In genomic region chr9:113598883-113599282, GRCh38 we compare ENCODE assay signal across 19 cellular contexts.
DNase-seq lines count a peak whose midpoint lies in the region; ATAC-seq and TF ChIP-seq lines count a peak whose summit lies in the region.
"Had no signal": no experiment of that assay in that cellular context is flagged by ENCODE, and none has a peak within 500 bp of the region (broad histone marks: within the 10 kb centered on the region; RNA-seq: fewer than 3 reads in every experiment).

No MANE protein-coding gene starts in this region.

- H3K4me2 ChIP-seq in trophoblast cell (ENCODE audit: low read length): no peak overlapping the region

- no peak overlapping the region for H3K4me3 ChIP-seq in HUES6 (ENCODE audit: low read depth, low read length)
- H3K4me3 ChIP-seq in trophoblast cell (ENCODE audit: low read depth, low read length): no peak overlapping the region
- H3K4me3 ChIP-seq: GM12878, ovary had no signal

- H3K27me3 ChIP-seq in HUES6 (ENCODE audit: control insufficient read depth, insufficient read depth, low read length) (no peaks in the 10 kb centered on the region), trophoblast cell (ENCODE audit: insufficient read depth, low read length) (no peaks in the 10 kb centered on the region)
- no peaks in the 10 kb centered on the region for H3K27me3 ChIP-seq in CD4-positive, alpha-beta T cell (ENCODE audit: control insufficient read depth, insufficient read depth, low read length)
- H3K27me3 ChIP-seq: ovary had no signal

- no peak overlapping the region for H2BK12ac ChIP-seq in trophoblast cell (ENCODE audit: low read length)

- no peak overlapping the region for H3K4ac ChIP-seq in trophoblast cell (ENCODE audit: low read depth, low read length)

- H3K9ac ChIP-seq in HUES6 (ENCODE audit: low read length) (no peak overlapping the region), trophoblast cell (ENCODE audit: low read length) (no peak overlapping the region)

- no peak overlapping the region for H2AFZ ChIP-seq in trophoblast cell (ENCODE audit: insufficient read depth, low read length, poor library complexity)

- H3K36me3 Mint-ChIP-seq in endothelial cell (ENCODE audit: low read depth, unreplicated experiment): peaks cover 13% of the 10 kb centered on the region
- peaks cover 25% of the 10 kb centered on the region for H3K36me3 Mint-ChIP-seq in CD4-positive, alpha-beta T cell (ENCODE audit: low read depth)

- H3K4me1 ChIP-seq in HUES6 (ENCODE audit: control insufficient read depth, insufficient read depth, low read length): peaks cover 43% of the 10 kb centered on the region
- H3K4me1 ChIP-seq in trophoblast cell (ENCODE audit: control insufficient read depth in 1 of 2, insufficient read depth in 2 of 2, low read length in 2 of 2): peaks cover 57 to 62% of the 10 kb centered on the region in 2 experiments

- peaks cover 32% of the 10 kb centered on the region for H3K79me1 ChIP-seq in trophoblast cell (ENCODE audit: low read length)

- no peak overlapping the region for H2AK5ac ChIP-seq in trophoblast cell (ENCODE audit: low read length)

- H3K18ac ChIP-seq in trophoblast cell (ENCODE audit: low read length): no peak overlapping the region

- H3K36me3 ChIP-seq in HUES6 (ENCODE audit: control insufficient read depth, insufficient read depth, low read length) (peaks cover 33% of the 10 kb centered on the region), trophoblast cell (ENCODE audit: control insufficient read depth in 1 of 2, insufficient read depth in 2 of 2, low read length in 2 of 2) (peaks cover 29 to 38% of the 10 kb centered on the region in 2 experiments)
- H3K36me3 ChIP-seq: ovary had no signal

- ATAC-seq in CD4-positive, alpha-beta T cell (ENCODE audit: poor library complexity): no peak
- ATAC-seq: activated CD4-positive, CD25-positive, alpha-beta regulatory T cell treated with anti-CD3 and anti-CD28 coated beads, Interleukin-2, amount 50 U/mL, for 24 hours; GM12878; PC-3; sciatic nerve had no signal

- no peak overlapping the region for H2BK120ac ChIP-seq in trophoblast cell (ENCODE audit: insufficient read depth, low read length, poor library complexity)

- intact Hi-C loops in CD4-positive, alpha-beta T cell (cut with DNase I, micrococcal nuclease): no loop called here

- peak overlapping the region; percentile 7; the same call in 1 of the 2 replicates for H3K27ac ChIP-seq in HUES6 (ENCODE audit: low read depth, low read length)
- peak overlapping the region; percentile 22 for H3K27ac ChIP-seq in trophoblast cell (ENCODE audit: low read depth, low read length)
- H3K27ac ChIP-seq in CD4-positive, alpha-beta T cell (ENCODE audit: low read depth, low read length): no peak overlapping the region
- H3K27ac ChIP-seq: ovary had no signal

- DNase-seq in EH (ENCODE audit: low read depth) (peak; percentile 38), endothelial cell (ENCODE audit: low spot score) (no peak), trophoblast cell (no peak), iPS-NIHi11 (ENCODE audit: low spot score) (no peak), islet precursor cell (no peak)
- no peak for DNase-seq in CD4-positive, alpha-beta T cell
- DNase-seq: hippocampal formation; Kasumi-1; kidney glomerular epithelial cell; NCI-H146; NCI-H774; PC-3; stimulated activated CD4-positive, alpha-beta T cell treated with anti-CD3 and anti-CD28 coated beads, Interleukin-2, amount 100 ng/mL, for 24 hours; T-helper 9 cell had no signal

- no peaks in the 10 kb centered on the region for H3K9me3 ChIP-seq in HUES6 (ENCODE audit: control insufficient read depth, insufficient read depth, low read depth, low read length)
- H3K9me3 ChIP-seq in trophoblast cell (ENCODE audit: insufficient read depth, low read depth, low read length): no peaks in the 10 kb centered on the region
- no peaks in the 10 kb centered on the region for H3K9me3 ChIP-seq in CD4-positive, alpha-beta T cell (ENCODE audit: control insufficient read depth, low read length)
- H3K9me3 ChIP-seq: ovary had no signal

- POLR2A ChIA-PET in CD4-positive, alpha-beta T cell (lab: Charles Lee): no interaction called here

- H3K79me2 ChIP-seq in trophoblast cell (ENCODE audit: control insufficient read depth, insufficient read depth, low read length, poor library complexity): peaks cover 13% of the 10 kb centered on the region

- peak overlapping the region; percentile 75 for H3K27ac Mint-ChIP-seq in endothelial cell (ENCODE audit: unreplicated experiment)
- no peak overlapping the region for H3K27ac Mint-ChIP-seq in CD4-positive, alpha-beta T cell

- H3K4me1 Mint-ChIP-seq in endothelial cell (ENCODE audit: unreplicated experiment): peaks cover 57% of the 10 kb centered on the region
- no peaks in the 10 kb centered on the region for H3K4me1 Mint-ChIP-seq in CD4-positive, alpha-beta T cell (ENCODE audit: low read depth)

- no peaks in the 10 kb centered on the region for H3K9me3 Mint-ChIP-seq in endothelial cell (ENCODE audit: unreplicated experiment)
- H3K9me3 Mint-ChIP-seq in CD4-positive, alpha-beta T cell: no peaks in the 10 kb centered on the region

- CTCF ChIA-PET in CD4-positive, alpha-beta T cell (lab: Charles Lee): interaction anchor here (1.0 kb wide), 1 partner anchor 20 kb away, joined by 3 read pairs; no protein-coding TSS in a partner anchor

- no CpG with 5 or more reads among the region's 5 CpGs for WGBS in trophoblast cell (ENCODE audit: extremely low coverage, insufficient coverage, insufficient read length)

- H3K23ac ChIP-seq in trophoblast cell (ENCODE audit: low read length): no peak overlapping the region

- H4K8ac ChIP-seq in trophoblast cell (ENCODE audit: low read depth, low read length): no peak overlapping the region

- no peak overlapping the region for H4K12ac ChIP-seq in trophoblast cell (ENCODE audit: low read depth, low read length)

- no peak overlapping the region for H3K14ac ChIP-seq in trophoblast cell (ENCODE audit: low read length)

- peaks cover 33% of the 10 kb centered on the region for H3K27me3 Mint-ChIP-seq in endothelial cell (ENCODE audit: unreplicated experiment)
- H3K27me3 Mint-ChIP-seq in CD4-positive, alpha-beta T cell: no peaks in the 10 kb centered on the region

- H4K91ac ChIP-seq in trophoblast cell (ENCODE audit: low read depth, low read length): no peak overlapping the region

- TF ChIP-seq CTCF in endothelial cell (IDR thresholded peaks at IDR 0.05; ENCODE audit: unreplicated experiment): no peak
- TF ChIP-seq CTCF in CD4-positive, alpha-beta T cell (IDR thresholded peaks at IDR 0.05): no peak

- no peak overlapping the region for H2BK5ac ChIP-seq in trophoblast cell (ENCODE audit: low read depth, low read length, poor library complexity)

- H3K4me3 Mint-ChIP-seq in endothelial cell (ENCODE audit: unreplicated experiment): no peak overlapping the region
- H3K4me3 Mint-ChIP-seq in CD4-positive, alpha-beta T cell: no peak overlapping the region
